9 cellular contexts compared by ENCODE assay signal in the genomic region with DNA sequence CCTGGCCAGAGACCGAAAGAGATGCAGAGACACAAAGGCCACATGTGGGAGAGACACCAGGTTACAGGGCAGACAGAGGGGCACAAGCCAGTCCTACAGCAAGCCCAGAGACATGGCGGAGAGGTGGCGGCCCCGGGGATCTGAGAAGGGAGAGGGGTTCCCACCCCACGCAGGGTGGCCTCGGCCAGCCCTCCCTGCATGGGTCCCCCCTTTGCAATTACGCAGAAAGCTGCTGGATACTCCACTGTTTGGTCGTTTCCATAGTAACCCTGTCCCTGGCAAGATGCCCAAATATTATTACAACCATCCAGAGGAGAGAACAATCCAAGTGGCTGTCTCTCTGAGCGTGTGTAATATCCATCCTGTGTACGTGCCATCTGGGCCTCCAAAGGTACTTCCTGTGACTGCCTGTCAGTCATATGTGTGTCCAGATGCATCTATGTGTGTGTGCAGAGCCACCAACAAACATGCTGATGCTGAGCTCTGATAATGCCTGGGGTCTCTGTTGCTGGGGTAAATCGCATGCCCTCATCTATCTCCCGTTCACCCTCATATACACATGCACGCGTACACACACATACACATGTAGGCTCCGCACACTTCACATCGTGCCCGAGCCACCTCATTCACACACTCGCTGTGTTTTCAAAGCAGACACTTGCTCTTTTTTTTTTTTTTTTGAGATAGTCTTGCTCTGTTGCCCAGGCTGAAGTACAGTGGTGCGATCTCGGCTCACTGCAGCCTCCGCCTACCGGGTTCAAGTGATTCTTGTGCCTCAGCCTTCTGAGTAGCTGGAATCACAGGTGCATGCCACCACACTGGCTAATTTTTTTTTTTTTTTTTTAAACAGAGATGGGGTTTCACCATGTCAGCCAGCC. TPM values are rescaled to one million over a fixed set of nuclear protein-coding genes. Genes with fewer than 3 reads are reported as not detected.
DNase-seq lines count a peak whose midpoint lies in the region; ATAC-seq and TF ChIP-seq lines count a peak whose summit lies in the region.
"Had no signal": no experiment of that assay in that cellular context is flagged by ENCODE, and none has a peak within 500 bp of the region (broad histone marks: within the 10 kb centered on the region; RNA-seq: fewer than 3 reads in every experiment).

No MANE protein-coding gene starts in this region.

- H3K9me3 ChIP-seq in left ventricle myocardium inferior (replicated peaks): no peaks in the 10 kb centered on the region

- no peaks in the 10 kb centered on the region for H3K36me3 Mint-ChIP-seq in activated T-helper 17 cell treated with anti-CD3 and anti-CD28 coated beads, Interleukin-2, amount 50 U/mL, for 72 hours (ENCODE audit: low read depth)
- H3K36me3 Mint-ChIP-seq in activated T-cell treated with anti-CD3 and anti-CD28 coated beads, Interleukin-2, amount 50 U/mL, for 24 hours (ENCODE audit: low read depth): no peaks in the 10 kb centered on the region
- no peaks in the 10 kb centered on the region for H3K36me3 Mint-ChIP-seq in activated naive CD8-positive, alpha-beta T cell treated with anti-CD3 and anti-CD28 coated beads for 36 hours

- H3K4me1 ChIP-seq in left ventricle myocardium inferior: peaks cover 77% of the 10 kb centered on the region

- DNase-seq in LNCaP clone FGC (ENCODE audit: low read depth) (no peak), left ventricle myocardium inferior (no peak), superior temporal gyrus (ENCODE audit: extremely low spot score) (peak; percentile 59)
- no peak for DNase-seq in activated T-cell treated with anti-CD3 and anti-CD28 coated beads, Interleukin-2, amount 50 U/mL, for 24 hours
- DNase-seq in activated naive CD8-positive, alpha-beta T cell treated with anti-CD3 and anti-CD28 coated beads for 36 hours: no peak

- no peak for TF ChIP-seq CTCF in 22Rv1 (IDR thresholded peaks at IDR 0.05)
- no peak for TF ChIP-seq CTCF in LNCaP clone FGC (IDR thresholded peaks at IDR 0.05; ENCODE audit: control insufficient read depth, extremely low read depth, insufficient read depth)
- no peak for TF ChIP-seq CTCF in left ventricle myocardium inferior (IDR thresholded peaks at IDR 0.05; ENCODE audit: borderline replicate concordance)

- H3K36me3 ChIP-seq in left ventricle myocardium inferior: peaks cover 24% of the 10 kb centered on the region

- intact Hi-C loops in left ventricle myocardium inferior (cut with micrococcal nuclease): no loop called here

- no peaks in the 10 kb centered on the region for H3K27me3 ChIP-seq in left ventricle myocardium inferior (ENCODE audit: low read depth)

- H3K27me3 Mint-ChIP-seq in activated T-helper 17 cell treated with anti-CD3 and anti-CD28 coated beads, Interleukin-2, amount 50 U/mL, for 72 hours: peaks cover 17% of the 10 kb centered on the region
- H3K27me3 Mint-ChIP-seq in activated T-cell treated with anti-CD3 and anti-CD28 coated beads, Interleukin-2, amount 50 U/mL, for 24 hours: peaks cover 42% of the 10 kb centered on the region
- H3K27me3 Mint-ChIP-seq in activated naive CD8-positive, alpha-beta T cell treated with anti-CD3 and anti-CD28 coated beads for 36 hours: peaks cover 34% of the 10 kb centered on the region

- ATAC-seq in activated T-helper 17 cell treated with anti-CD3 and anti-CD28 coated beads, Interleukin-2, amount 50 U/mL, for 72 hours (replicated peaks): peak; percentile 85
- ATAC-seq in GM19395 (IDR thresholded peaks at IDR 0.05; ENCODE audit: unreplicated experiment): no peak

- H3K4me3 ChIP-seq in LNCaP clone FGC (ENCODE audit: low read depth, low read length): peak overlapping the region; percentile 26
- peak overlapping the region; percentile 24 for H3K4me3 ChIP-seq in left ventricle myocardium inferior
- H3K4me3 ChIP-seq: skin epidermis had no signal

- no peaks in the 10 kb centered on the region for H3K9me3 Mint-ChIP-seq in activated T-helper 17 cell treated with anti-CD3 and anti-CD28 coated beads, Interleukin-2, amount 50 U/mL, for 72 hours
- H3K9me3 Mint-ChIP-seq in activated T-cell treated with anti-CD3 and anti-CD28 coated beads, Interleukin-2, amount 50 U/mL, for 24 hours: no peaks in the 10 kb centered on the region
- no peaks in the 10 kb centered on the region for H3K9me3 Mint-ChIP-seq in activated naive CD8-positive, alpha-beta T cell treated with anti-CD3 and anti-CD28 coated beads for 36 hours

- peak overlapping the region; percentile 99 for H3K27ac ChIP-seq in 22Rv1
- peak overlapping the region; percentile 87 for H3K27ac ChIP-seq in left ventricle myocardium inferior (replicated peaks)

- no peak overlapping the region for H3K4me3 Mint-ChIP-seq in activated T-helper 17 cell treated with anti-CD3 and anti-CD28 coated beads, Interleukin-2, amount 50 U/mL, for 72 hours
- no peak overlapping the region for H3K4me3 Mint-ChIP-seq in activated T-cell treated with anti-CD3 and anti-CD28 coated beads, Interleukin-2, amount 50 U/mL, for 24 hours
- no peak overlapping the region for H3K4me3 Mint-ChIP-seq in activated naive CD8-positive, alpha-beta T cell treated with anti-CD3 and anti-CD28 coated beads for 36 hours

- peak overlapping the region; percentile 14 for H3K27ac Mint-ChIP-seq in activated T-helper 17 cell treated with anti-CD3 and anti-CD28 coated beads, Interleukin-2, amount 50 U/mL, for 72 hours
- no peak overlapping the region for H3K27ac Mint-ChIP-seq in activated T-cell treated with anti-CD3 and anti-CD28 coated beads, Interleukin-2, amount 50 U/mL, for 24 hours
- H3K27ac Mint-ChIP-seq in activated naive CD8-positive, alpha-beta T cell treated with anti-CD3 and anti-CD28 coated beads for 36 hours: no peak overlapping the region

- no peaks in the 10 kb centered on the region for H3K4me1 Mint-ChIP-seq in activated T-helper 17 cell treated with anti-CD3 and anti-CD28 coated beads, Interleukin-2, amount 50 U/mL, for 72 hours
- H3K4me1 Mint-ChIP-seq in activated T-cell treated with anti-CD3 and anti-CD28 coated beads, Interleukin-2, amount 50 U/mL, for 24 hours (ENCODE audit: low read depth): peaks cover 7% of the 10 kb centered on the region
- peaks cover 11% of the 10 kb centered on the region for H3K4me1 Mint-ChIP-seq in activated naive CD8-positive, alpha-beta T cell treated with anti-CD3 and anti-CD28 coated beads for 36 hours

RNA-seq across cellular contexts. Expression of gene PCGF2, which starts 5.5 kb away (rescaled TPM):
- total RNA-seq in activated T-helper 17 cell treated with anti-CD3 and anti-CD28 coated beads, Interleukin-2, amount 50 U/mL, for 72 hours: 1 to 10 TPM; 1.6 to 4.3 TPM
- 20.7 TPM for total RNA-seq in left ventricle myocardium inferior
- total RNA-seq in activated naive CD8-positive, alpha-beta T cell treated with anti-CD3 and anti-CD28 coated beads for 36 hours: under 1 TPM; 0.40 to 0.74 TPM

RNA-seq across cellular contexts. Expression of gene PSMB3, which starts 9.9 kb away (rescaled TPM):
- total RNA-seq in activated T-helper 17 cell treated with anti-CD3 and anti-CD28 coated beads, Interleukin-2, amount 50 U/mL, for 72 hours: 100 to 1,000 TPM; 235 to 375 TPM
- total RNA-seq in left ventricle myocardium inferior: 149 TPM
- total RNA-seq in activated naive CD8-positive, alpha-beta T cell treated with anti-CD3 and anti-CD28 coated beads for 36 hours: 100 to 1,000 TPM; 284 to 288 TPM

RNA-seq across cellular contexts. Expression of gene CISD3, which starts 12.5 kb away (rescaled TPM):
- 10 to 100 TPM; 36.1 to 57.3 TPM for total RNA-seq in activated T-helper 17 cell treated with anti-CD3 and anti-CD28 coated beads, Interleukin-2, amount 50 U/mL, for 72 hours
- 75.9 TPM for total RNA-seq in left ventricle myocardium inferior
- 10 to 100 TPM; 54.3 to 57.4 TPM for total RNA-seq in activated naive CD8-positive, alpha-beta T cell treated with anti-CD3 and anti-CD28 coated beads for 36 hours

RNA-seq across cellular contexts. Expression of gene MLLT6, which starts 37.6 kb away (rescaled TPM):
- 100 to 1,000 TPM; 232 to 395 TPM for total RNA-seq in activated T-helper 17 cell treated with anti-CD3 and anti-CD28 coated beads, Interleukin-2, amount 50 U/mL, for 72 hours
- 74.1 TPM for total RNA-seq in left ventricle myocardium inferior
- 100 to 1,000 TPM; 125 to 130 TPM for total RNA-seq in activated naive CD8-positive, alpha-beta T cell treated with anti-CD3 and anti-CD28 coated beads for 36 hours

RNA-seq across cellular contexts. Expression of gene PIP4K2B, which starts 56.7 kb away (rescaled TPM):
- total RNA-seq in activated T-helper 17 cell treated with anti-CD3 and anti-CD28 coated beads, Interleukin-2, amount 50 U/mL, for 72 hours: 10 to 100 TPM; 37.1 to 43.8 TPM
- total RNA-seq in left ventricle myocardium inferior: 42.7 TPM
- total RNA-seq in activated naive CD8-positive, alpha-beta T cell treated with anti-CD3 and anti-CD28 coated beads for 36 hours: 10 to 100 TPM; 39.6 to 41.1 TPM
